In genomic region chr16:1464196-1464893, GRCh38 we compare ENCODE assay signal across 25 cellular contexts. TPM values are rescaled to one million over a fixed set of nuclear protein-coding genes. Genes with fewer than 3 reads are reported as not detected.
"Had no signal": no experiment of that assay in that cellular context is flagged by ENCODE, and none has a peak within 500 bp of the region (broad histone marks: within the 10 kb centered on the region; RNA-seq: fewer than 3 reads in every experiment).

No MANE protein-coding gene starts in this region.

- H3K9me3 ChIP-seq: esophagus muscularis mucosa, gastroesophageal sphincter, sigmoid colon, thoracic aorta, transverse colon had no signal

- ATAC-seq: gastroesophageal sphincter; left lobe of liver; naive thymus-derived CD4-positive, alpha-beta T cell; stimulated activated naive B cell treated with anti-CD40 and anti-IgM and Interleukin-4, amounts not matched to agents 10 μg/mL and 1 μg/mL and 100 μg/mL, for 72 hours; stimulated activated naive CD8-positive, alpha-beta T cell treated with anti-CD3 and anti-CD28 coated beads, Interleukin-15, amount 100 ng/mL, for 72 hours had no signal

- H3K27ac Mint-ChIP-seq: naive thymus-derived CD4-positive, alpha-beta T cell had no signal

- H3K4me3 Mint-ChIP-seq: naive thymus-derived CD4-positive, alpha-beta T cell; nephron progenitor cell; stimulated activated naive B cell treated with anti-CD40 and anti-IgM and Interleukin-4, amounts not matched to agents 10 μg/mL and 1 μg/mL and 100 μg/mL, for 72 hours; stimulated activated naive CD8-positive, alpha-beta T cell treated with anti-CD3 and anti-CD28 coated beads, Interleukin-15, amount 100 ng/mL, for 72 hours had no signal

- H3K4me3 ChIP-seq: esophagus muscularis mucosa, gastroesophageal sphincter, lung, sigmoid colon, skin epidermis, thoracic aorta, transverse colon had no signal

- H3K9me3 Mint-ChIP-seq: naive thymus-derived CD4-positive, alpha-beta T cell; nephron progenitor cell; stimulated activated naive B cell treated with anti-CD40 and anti-IgM and Interleukin-4, amounts not matched to agents 10 μg/mL and 1 μg/mL and 100 μg/mL, for 72 hours; stimulated activated naive CD8-positive, alpha-beta T cell treated with anti-CD3 and anti-CD28 coated beads, Interleukin-15, amount 100 ng/mL, for 72 hours had no signal

- H3K27ac ChIP-seq: epithelial cell of prostate, esophagus muscularis mucosa, gastroesophageal sphincter, sigmoid colon, thoracic aorta, transverse colon had no signal

- DNase-seq: cerebellar nuclear complex; cortex of kidney; effector memory CD4-positive, alpha-beta T cell; glutamatergic neuron; islet precursor cell; mesenchymal stem cell; naive thymus-derived CD4-positive, alpha-beta T cell; nephron progenitor cell; sigmoid colon; stimulated activated CD4-positive, alpha-beta T cell treated with anti-CD3 and anti-CD28 coated beads, Interleukin-2, amount 100 ng/mL, for 24 hours; stimulated activated CD4-positive, alpha-beta T cell treated with anti-CD3 and anti-CD28 coated beads, Interleukin-4, amount 100 ng/mL, for 4 hours; stimulated activated naive B cell treated with anti-CD40 and anti-IgM and Interleukin-4, amounts not matched to agents 10 μg/mL and 1 μg/mL and 100 μg/mL, for 72 hours; stimulated activated naive CD8-positive, alpha-beta T cell treated with anti-CD3 and anti-CD28 coated beads, Interleukin-15, amount 100 ng/mL, for 72 hours; substantia nigra; transverse colon had no signal

- H3K27me3 Mint-ChIP-seq: naive thymus-derived CD4-positive, alpha-beta T cell; stimulated activated naive B cell treated with anti-CD40 and anti-IgM and Interleukin-4, amounts not matched to agents 10 μg/mL and 1 μg/mL and 100 μg/mL, for 72 hours; stimulated activated naive CD8-positive, alpha-beta T cell treated with anti-CD3 and anti-CD28 coated beads, Interleukin-15, amount 100 ng/mL, for 72 hours had no signal

- H3K27me3 ChIP-seq: esophagus muscularis mucosa, gastroesophageal sphincter, sigmoid colon, transverse colon had no signal

- H3K4me1 Mint-ChIP-seq: nephron progenitor cell had no signal

RNA-seq across cellular contexts. Expression of gene CCDC154, which starts 20.0 kb away (rescaled TPM):
- total RNA-seq: gastroesophageal sphincter had no signal
- polyA plus RNA-seq: naive thymus-derived CD4-positive, alpha-beta T cell had no signal

RNA-seq across cellular contexts. Expression of gene PTX4, which starts 24.4 kb away (rescaled TPM):
- total RNA-seq: left lobe of liver, osteocyte, pulmonary artery endothelial cell, sigmoid colon, transverse colon had no signal
- polyA plus RNA-seq: naive thymus-derived CD4-positive, alpha-beta T cell; sigmoid colon had no signal

RNA-seq across cellular contexts. Expression of gene PERCC1, which starts 33.5 kb away (rescaled TPM):
- total RNA-seq: esophagus muscularis mucosa, fibroblast of villous mesenchyme, left lobe of liver, osteocyte, pulmonary artery endothelial cell, sigmoid colon, thoracic aorta had no signal
- polyA plus RNA-seq: naive thymus-derived CD4-positive, alpha-beta T cell had no signal
